Comparison of ENCODE assay signal across 18 cellular contexts in genomic region chr19:48186541-48186991, GRCh38. TPM values are rescaled to one million over a fixed set of nuclear protein-coding genes. Genes with fewer than 3 reads are reported as not detected.
A peak's percentile ranks its signal among the peaks of the same experiment; 100 is the strongest.
DNase-seq lines count a peak whose midpoint lies in the region; ATAC-seq and TF ChIP-seq lines count a peak whose summit lies in the region.
"Had no signal": no experiment of that assay in that cellular context is flagged by ENCODE, and none has a peak within 500 bp of the region (broad histone marks: within the 10 kb centered on the region; RNA-seq: fewer than 3 reads in every experiment).

No MANE protein-coding gene starts in this region.

- H3K9me3 Mint-ChIP-seq in activated B cell treated with CpG ODN at 0.5 μM for 24 hours = peaks cover 3% of the 10 kb centered on the region
- H3K9me3 Mint-ChIP-seq in activated T-helper 2 cell treated with anti-CD3 and anti-CD28 coated beads, Interferon-gamma antibody, Interleukin-2, Interleukin-4, amounts not matched to agents 10 μg/mL and 5 μg/mL and 100 μg/mL, durations not matched to agents 14 hours and 24 hours and 36 hours = peaks cover 3% of the 10 kb centered on the region

- H3K79me2 ChIP-seq in DOHH2 (ENCODE audit: control insufficient read depth, low read length) = no peaks in the 10 kb centered on the region

- H3K4me3 ChIP-seq in DOHH2 (ENCODE audit: low read length) = peak overlapping the region; percentile 70
- H3K4me3 ChIP-seq: adrenal gland, psoas muscle, upper lobe of left lung had no signal

- H3K4me1 Mint-ChIP-seq in activated B cell treated with CpG ODN at 0.5 μM for 24 hours = peaks cover 33% of the 10 kb centered on the region
- no peaks in the 10 kb centered on the region for H3K4me1 Mint-ChIP-seq in activated T-helper 2 cell treated with anti-CD3 and anti-CD28 coated beads, Interferon-gamma antibody, Interleukin-2, Interleukin-4, amounts not matched to agents 10 μg/mL and 5 μg/mL and 100 μg/mL, durations not matched to agents 14 hours and 24 hours and 36 hours (ENCODE audit: low read depth)

- peak overlapping the region; percentile 92 for H3K27ac ChIP-seq in DOHH2 (ENCODE audit: low read depth, low read length)
- H3K27ac ChIP-seq: adrenal gland, psoas muscle, upper lobe of left lung had no signal

- ATAC-seq in GM19324 (IDR thresholded peaks at IDR 0.05; ENCODE audit: low FRiP score, unreplicated experiment) (peak; percentile 46), HG03196 (IDR thresholded peaks at IDR 0.05; ENCODE audit: unreplicated experiment) (peak; percentile 53), activated B cell treated with CpG ODN at 0.5 μM for 24 hours (ENCODE audit: low read depth) (peak; percentile 73), GM19023 (IDR thresholded peaks at IDR 0.05; ENCODE audit: unreplicated experiment) (no peak)
- ATAC-seq: psoas muscle, SK-N-SH treated with all-trans-retinoic acid at 6 μM for 48 hours, WTC11 had no signal

- no peaks in the 10 kb centered on the region for H4K20me1 ChIP-seq in DOHH2 (ENCODE audit: control insufficient read depth, insufficient read depth, low read depth, low read length)

- peaks cover 21% of the 10 kb centered on the region for H3F3A ChIP-seq in DOHH2 (ENCODE audit: control insufficient read depth, insufficient read depth)

- peaks cover 46% of the 10 kb centered on the region for H3K4me1 ChIP-seq in DOHH2 (ENCODE audit: control insufficient read depth, low read length)
- H3K4me1 ChIP-seq: adrenal gland, psoas muscle, upper lobe of left lung had no signal

- peak overlapping the region; percentile 63 for H3K4me3 Mint-ChIP-seq in activated B cell treated with CpG ODN at 0.5 μM for 24 hours
- H3K4me3 Mint-ChIP-seq in activated T-helper 2 cell treated with anti-CD3 and anti-CD28 coated beads, Interferon-gamma antibody, Interleukin-2, Interleukin-4, amounts not matched to agents 10 μg/mL and 5 μg/mL and 100 μg/mL, durations not matched to agents 14 hours and 24 hours and 36 hours (ENCODE audit: low read depth) = no peak overlapping the region
- H3K4me3 Mint-ChIP-seq: WTC11 had no signal

- TF ChIP-seq CTCF in DOHH2 (IDR thresholded peaks at IDR 0.05; ENCODE audit: low read depth, low read length, poor library complexity, severe bottlenecking) (no peak), activated B cell treated with CpG ODN at 0.5 μM for 24 hours (IDR thresholded peaks at IDR 0.05) (no peak)

- H3K27ac Mint-ChIP-seq in activated B cell treated with CpG ODN at 0.5 μM for 24 hours = peak overlapping the region; percentile 81
- H3K27ac Mint-ChIP-seq in activated T-helper 2 cell treated with anti-CD3 and anti-CD28 coated beads, Interferon-gamma antibody, Interleukin-2, Interleukin-4, amounts not matched to agents 10 μg/mL and 5 μg/mL and 100 μg/mL, durations not matched to agents 14 hours and 24 hours and 36 hours = no peak overlapping the region
- H3K27ac Mint-ChIP-seq: WTC11 had no signal

- no peaks in the 10 kb centered on the region for H3K27me3 Mint-ChIP-seq in activated B cell treated with CpG ODN at 0.5 μM for 24 hours
- H3K27me3 Mint-ChIP-seq in activated T-helper 2 cell treated with anti-CD3 and anti-CD28 coated beads, Interferon-gamma antibody, Interleukin-2, Interleukin-4, amounts not matched to agents 10 μg/mL and 5 μg/mL and 100 μg/mL, durations not matched to agents 14 hours and 24 hours and 36 hours (ENCODE audit: low read depth) = no peaks in the 10 kb centered on the region

- peaks cover 14% of the 10 kb centered on the region for H3K36me3 Mint-ChIP-seq in activated B cell treated with CpG ODN at 0.5 μM for 24 hours (ENCODE audit: low read depth)
- peaks cover 55% of the 10 kb centered on the region for H3K36me3 Mint-ChIP-seq in activated T-helper 2 cell treated with anti-CD3 and anti-CD28 coated beads, Interferon-gamma antibody, Interleukin-2, Interleukin-4, amounts not matched to agents 10 μg/mL and 5 μg/mL and 100 μg/mL, durations not matched to agents 14 hours and 24 hours and 36 hours (ENCODE audit: low read depth)

- DNase-seq in activated B cell treated with CpG ODN at 0.5 μM for 24 hours (peak; percentile 26), posterior vena cava (ENCODE audit: low spot score) (no peak)
- DNase-seq in activated T-helper 2 cell treated with anti-CD3 and anti-CD28 coated beads, Interferon-gamma antibody, Interleukin-2, Interleukin-4, amounts not matched to agents 10 μg/mL and 5 μg/mL and 100 μg/mL, durations not matched to agents 14 hours and 24 hours and 36 hours (ENCODE audit: low spot score) = no peak
- DNase-seq in stimulated activated CD4-positive, alpha-beta T cell treated with anti-CD3 and anti-CD28 coated beads, Interleukin-4, amount 100 ng/mL, for 24 hours = no peak
- DNase-seq: activated T-cell treated with anti-CD3 and anti-CD28 coated beads for 4 hours, cerebellar nuclear complex, glutamatergic neuron, islet precursor cell, NCI-H2081, psoas muscle, upper lobe of left lung had no signal

- CTCF ChIA-PET in activated B cell treated with CpG ODN at 0.5 μM for 24 hours (lab: Charles Lee) = interaction anchor here (0.6 kb wide), 1 partner anchor 74 kb away, joined by 3 read pairs; no protein-coding TSS in a partner anchor

- POLR2A ChIA-PET in activated B cell treated with CpG ODN at 0.5 μM for 24 hours (lab: Charles Lee) = interaction anchor here (0.6 to 2.8 kb wide), 9 partner anchors 10 to 578 kb away, joined by 3 to 27 read pairs (median 4); partner anchors contain the start of genes LIG1 and ZSWIM9

- peak overlapping the region; percentile 82 for H3K4me2 ChIP-seq in DOHH2 (ENCODE audit: low read length)

- no peaks in the 10 kb centered on the region; the same call in 1 of the 2 replicates for H3K9me3 ChIP-seq in DOHH2 (ENCODE audit: control insufficient read depth, insufficient read depth, low read length)
- H3K9me3 ChIP-seq: adrenal gland, psoas muscle had no signal

- no peaks in the 10 kb centered on the region for H3K9me2 ChIP-seq in DOHH2 (replicated peaks; ENCODE audit: control insufficient read depth, low read length)

- peaks cover 39% of the 10 kb centered on the region for H3K36me3 ChIP-seq in DOHH2 (ENCODE audit: control insufficient read depth, low read length)
- H3K36me3 ChIP-seq: adrenal gland had no signal

- intact Hi-C loops in activated B cell treated with CpG ODN at 0.5 μM for 24 hours (cut with micrococcal nuclease) (no loop called here), posterior vena cava (cut with DNase I) (no loop called here)
- intact Hi-C loops in activated T-helper 2 cell treated with anti-CD3 and anti-CD28 coated beads, Interferon-gamma antibody, Interleukin-2, Interleukin-4, amounts not matched to agents 10 μg/mL and 5 μg/mL and 100 μg/mL, durations not matched to agents 14 hours and 24 hours and 36 hours (cut with micrococcal nuclease) = no loop called here

- no peaks in the 10 kb centered on the region for H3K27me3 ChIP-seq in DOHH2 (ENCODE audit: control insufficient read depth, low read length)
- H3K27me3 ChIP-seq: adrenal gland, upper lobe of left lung had no signal

RNA-seq across cellular contexts. Expression of gene ZSWIM9, which starts 16.1 kb away (rescaled TPM):
- total RNA-seq in activated B cell treated with CpG ODN at 0.5 μM for 24 hours (5.7 and 8.6 TPM in 2 replicates), posterior vena cava (1 to 10 TPM; 6.1 to 8.6 TPM)
- 9.2 and 9.7 TPM in 2 replicates for total RNA-seq in activated T-helper 2 cell treated with anti-CD3 and anti-CD28 coated beads, Interferon-gamma antibody, Interleukin-2, Interleukin-4, amounts not matched to agents 10 μg/mL and 5 μg/mL and 100 μg/mL, durations not matched to agents 14 hours and 24 hours and 36 hours

RNA-seq across cellular contexts. Expression of gene LIG1, which starts 16.4 kb away (rescaled TPM):
- total RNA-seq in activated B cell treated with CpG ODN at 0.5 μM for 24 hours (41.8 and 42.9 TPM in 2 replicates), posterior vena cava (1 to 10 TPM; 4.8 to 5.9 TPM)
- 119 and 125 TPM in 2 replicates for total RNA-seq in activated T-helper 2 cell treated with anti-CD3 and anti-CD28 coated beads, Interferon-gamma antibody, Interleukin-2, Interleukin-4, amounts not matched to agents 10 μg/mL and 5 μg/mL and 100 μg/mL, durations not matched to agents 14 hours and 24 hours and 36 hours
